20 cellular contexts compared by ENCODE assay signal in the genomic region with DNA sequence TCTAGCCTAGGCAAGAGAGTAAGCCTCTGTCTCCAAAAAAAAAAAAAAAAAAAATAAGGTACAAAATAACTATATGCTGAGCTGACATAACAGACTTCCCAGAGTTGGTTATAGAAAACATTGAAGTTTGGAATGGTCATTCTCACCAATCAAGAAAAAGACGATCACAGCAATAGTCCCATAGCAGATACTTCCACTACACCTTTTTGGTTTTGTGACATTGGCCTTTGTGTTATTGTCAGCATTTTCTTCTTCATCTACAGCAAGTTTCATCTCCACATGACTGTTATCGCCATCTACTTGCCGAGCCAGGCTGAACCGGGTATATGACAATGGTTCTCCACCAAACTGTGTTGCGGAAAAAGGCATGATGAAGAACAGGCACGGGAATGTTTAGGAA. TPM values are rescaled to one million over a fixed set of nuclear protein-coding genes. Genes with fewer than 3 reads are reported as not detected.
A peak's percentile ranks its signal among the peaks of the same experiment; 100 is the strongest.
DNase-seq lines count a peak whose midpoint lies in the region; ATAC-seq and TF ChIP-seq lines count a peak whose summit lies in the region.
"Had no signal": no experiment of that assay in that cellular context is flagged by ENCODE, and none has a peak within 500 bp of the region (broad histone marks: within the 10 kb centered on the region; RNA-seq: fewer than 3 reads in every experiment).

No MANE protein-coding gene starts in this region.

- WGBS in psoas muscle, 3 donors = 76 to 85% (median 77%) methylated on average over 6 of the region's 6 CpGs

- no peaks in the 10 kb centered on the region for H3K9me3 Mint-ChIP-seq in activated T-cell treated with anti-CD3 and anti-CD28 coated beads, Interleukin-2, amount 50 U/mL, for 72 hours
- H3K9me3 Mint-ChIP-seq in CD8-positive, alpha-beta memory T cell = no peaks in the 10 kb centered on the region
- no peaks in the 10 kb centered on the region for H3K9me3 Mint-ChIP-seq in activated CD4-positive, alpha-beta memory T cell treated with anti-CD3 and anti-CD28 coated beads for 36 hours
- no peaks in the 10 kb centered on the region for H3K9me3 Mint-ChIP-seq in progenitor cell of endocrine pancreas (ENCODE audit: low read depth)

- no peaks in the 10 kb centered on the region for H3K27me3 ChIP-seq in CD8-positive, alpha-beta memory T cell (ENCODE audit: insufficient read depth, low read length, poor library complexity, severe bottlenecking)
- no peaks in the 10 kb centered on the region for H3K27me3 ChIP-seq in psoas muscle (ENCODE audit: insufficient read depth in 3 of 3, low read length in 2 of 3)
- H3K27me3 ChIP-seq: BLaER1 treated with 17β-estradiol and CSF1 and Interleukin-3, amounts not matched to agents 10 nM and 100 nM; MG63 had no signal

- ATAC-seq in activated T-cell treated with anti-CD3 and anti-CD28 coated beads, Interleukin-2, amount 50 U/mL, for 72 hours (replicated peaks in 1 of 2) = no peak
- ATAC-seq in psoas muscle = no peak
- ATAC-seq in HG02981 (IDR thresholded peaks at IDR 0.05; ENCODE audit: unreplicated experiment) = no peak
- no peak for ATAC-seq in GM21576 (IDR thresholded peaks at IDR 0.05; ENCODE audit: unreplicated experiment)
- ATAC-seq: PC-3 had no signal

- H3K36me3 Mint-ChIP-seq in activated T-cell treated with anti-CD3 and anti-CD28 coated beads, Interleukin-2, amount 50 U/mL, for 72 hours (ENCODE audit: insufficient read depth in 2 of 2) = peaks cover 13 to 47% of the 10 kb centered on the region in 2 donors
- peaks cover 10 to 61% (median 19%) of the 10 kb centered on the region in 3 donors for H3K36me3 Mint-ChIP-seq in CD8-positive, alpha-beta memory T cell
- H3K36me3 Mint-ChIP-seq in activated CD4-positive, alpha-beta memory T cell treated with anti-CD3 and anti-CD28 coated beads for 36 hours = peaks cover 63% of the 10 kb centered on the region
- peaks cover 18% of the 10 kb centered on the region for H3K36me3 Mint-ChIP-seq in progenitor cell of endocrine pancreas (ENCODE audit: insufficient read depth)

- H3K36me3 ChIP-seq in CD8-positive, alpha-beta memory T cell (ENCODE audit: insufficient read depth, low read length) = peaks cover 40% of the 10 kb centered on the region
- H3K36me3 ChIP-seq in psoas muscle (ENCODE audit: insufficient read depth in 1 of 2, low read depth in 1 of 2) = peaks cover 6 to 74% of the 10 kb centered on the region in 2 donors

- H3K27ac ChIP-seq in CD8-positive, alpha-beta memory T cell (ENCODE audit: low read depth, low read length) = peak overlapping the region; percentile 38
- peak overlapping the region; percentile 5 for H3K27ac ChIP-seq in psoas muscle
- H3K27ac ChIP-seq: BLaER1 treated with 17β-estradiol and CSF1 and Interleukin-3, amounts not matched to agents 10 nM and 100 nM had no signal

- H3K27ac Mint-ChIP-seq in activated T-cell treated with anti-CD3 and anti-CD28 coated beads, Interleukin-2, amount 50 U/mL, for 72 hours = peak overlapping the region; percentile 48
- H3K27ac Mint-ChIP-seq in CD8-positive, alpha-beta memory T cell = peak overlapping the region in 5 of 8 donors; percentile 30 to 74 (median 59)
- peak overlapping the region; percentile 81 for H3K27ac Mint-ChIP-seq in activated CD4-positive, alpha-beta memory T cell treated with anti-CD3 and anti-CD28 coated beads for 36 hours
- no peak overlapping the region for H3K27ac Mint-ChIP-seq in progenitor cell of endocrine pancreas

- peaks cover 26% of the 10 kb centered on the region for H3K4me1 ChIP-seq in CD8-positive, alpha-beta memory T cell (ENCODE audit: insufficient read depth, low read length)
- H3K4me1 ChIP-seq in psoas muscle = peaks cover 22% of the 10 kb centered on the region

- no peak for TF ChIP-seq CTCF in psoas muscle (IDR thresholded peaks at IDR 0.05)
- no peak for TF ChIP-seq CTCF in progenitor cell of endocrine pancreas (IDR thresholded peaks at IDR 0.05; ENCODE audit: unreplicated experiment)

- peaks cover 57% of the 10 kb centered on the region for H3K4me1 Mint-ChIP-seq in activated T-cell treated with anti-CD3 and anti-CD28 coated beads, Interleukin-2, amount 50 U/mL, for 72 hours (ENCODE audit: low read depth)
- H3K4me1 Mint-ChIP-seq in CD8-positive, alpha-beta memory T cell = peaks cover 30 to 56% (median 44%) of the 10 kb centered on the region in 3 donors
- peaks cover 47% of the 10 kb centered on the region for H3K4me1 Mint-ChIP-seq in activated CD4-positive, alpha-beta memory T cell treated with anti-CD3 and anti-CD28 coated beads for 36 hours (ENCODE audit: low read depth)
- peaks cover 4% of the 10 kb centered on the region for H3K4me1 Mint-ChIP-seq in progenitor cell of endocrine pancreas (ENCODE audit: low read depth)

- intact Hi-C loops in activated CD4-positive, alpha-beta memory T cell treated with anti-CD3 and anti-CD28 coated beads for 36 hours (cut with micrococcal nuclease) = no loop called here
- intact Hi-C loops in psoas muscle (cut with DNase I) = no loop called here

- POLR2A ChIA-PET in CD8-positive, alpha-beta memory T cell (lab: Charles Lee) = interaction anchor here (0.6 kb wide), 1 partner anchor 198 kb away, joined by 3 read pairs; no protein-coding TSS in a partner anchor
- POLR2A ChIA-PET in activated CD4-positive, alpha-beta memory T cell treated with anti-CD3 and anti-CD28 coated beads for 36 hours (lab: Charles Lee) = no interaction called here

- no peaks in the 10 kb centered on the region for H3K9me3 ChIP-seq in CD8-positive, alpha-beta memory T cell (ENCODE audit: low read length)
- no peaks in the 10 kb centered on the region for H3K9me3 ChIP-seq in psoas muscle
- H3K9me3 ChIP-seq: BLaER1 treated with 17β-estradiol and CSF1 and Interleukin-3, amounts not matched to agents 10 nM and 100 nM; MG63 had no signal

- CTCF ChIA-PET in CD8-positive, alpha-beta memory T cell (lab: Charles Lee) = interaction anchor here (6.6 to 12.7 kb wide), 2 partner anchors 106 to 120 kb away, joined by 62 to 263 read pairs; no protein-coding TSS in a partner anchor
- CTCF ChIA-PET in activated CD4-positive, alpha-beta memory T cell treated with anti-CD3 and anti-CD28 coated beads for 36 hours (lab: Charles Lee) = interaction anchor here (1.1 to 10.5 kb wide), 2 partner anchors 10 to 120 kb away, joined by 3 to 292 read pairs; no protein-coding TSS in a partner anchor

- no peak overlapping the region for H3K4me3 Mint-ChIP-seq in activated T-cell treated with anti-CD3 and anti-CD28 coated beads, Interleukin-2, amount 50 U/mL, for 72 hours
- peak overlapping the region in 1 of 7 donors; percentile 22 for H3K4me3 Mint-ChIP-seq in CD8-positive, alpha-beta memory T cell
- H3K4me3 Mint-ChIP-seq in activated CD4-positive, alpha-beta memory T cell treated with anti-CD3 and anti-CD28 coated beads for 36 hours = no peak overlapping the region
- H3K4me3 Mint-ChIP-seq in progenitor cell of endocrine pancreas (ENCODE audit: low read depth) = no peak overlapping the region

- no peak for DNase-seq in activated T-cell treated with anti-CD3 and anti-CD28 coated beads, Interleukin-2, amount 50 U/mL, for 72 hours
- no peak for DNase-seq in activated T-cell treated with anti-CD3 and anti-CD28 coated beads, Interleukin-2, amount 50 U/mL, for 48 hours
- DNase-seq in CD8-positive, alpha-beta memory T cell = no peak
- no peak for DNase-seq in activated CD4-positive, alpha-beta memory T cell treated with anti-CD3 and anti-CD28 coated beads for 36 hours
- no peak for DNase-seq in psoas muscle
- DNase-seq in progenitor cell of endocrine pancreas (ENCODE audit: low spot score, unreplicated experiment) = no peak
- DNase-seq: DMS79 treated with DMSO at 0.1 percent for 48 hours, Karpas-422, MG63, NCI-H1048, NCI-H1436 treated with DMSO at 0.1 percent for 48 hours, NCI-H2029, NCI-H345, NCI-H524 treated with DMSO at 0.1 percent for 48 hours, PC-3, RPMI8226, SIG-M5 had no signal

- H3K27me3 Mint-ChIP-seq in activated T-cell treated with anti-CD3 and anti-CD28 coated beads, Interleukin-2, amount 50 U/mL, for 72 hours (ENCODE audit: low read depth) = no peaks in the 10 kb centered on the region
- peaks cover 0 to 1% of the 10 kb centered on the region in 2 donors for H3K27me3 Mint-ChIP-seq in CD8-positive, alpha-beta memory T cell
- H3K27me3 Mint-ChIP-seq in activated CD4-positive, alpha-beta memory T cell treated with anti-CD3 and anti-CD28 coated beads for 36 hours = no peaks in the 10 kb centered on the region
- no peaks in the 10 kb centered on the region for H3K27me3 Mint-ChIP-seq in progenitor cell of endocrine pancreas

- no peak overlapping the region for H3K4me3 ChIP-seq in CD8-positive, alpha-beta memory T cell (ENCODE audit: low read length)
- no peak overlapping the region for H3K4me3 ChIP-seq in psoas muscle
- H3K4me3 ChIP-seq: BLaER1 treated with 17β-estradiol and CSF1 and Interleukin-3, amounts not matched to agents 10 nM and 100 nM; MG63 had no signal

RNA-seq across cellular contexts. Expression of gene TFRC, which starts 6.9 kb away (rescaled TPM):
- 100 to 1,000 TPM; 164 to 174 TPM for total RNA-seq in activated T-cell treated with anti-CD3 and anti-CD28 coated beads, Interleukin-2, amount 50 U/mL, for 72 hours
- 100 to 1,000 TPM; 669 to 687 TPM for total RNA-seq in CD8-positive, alpha-beta memory T cell
- polyA plus RNA-seq in CD8-positive, alpha-beta memory T cell = 15.9 TPM
- total RNA-seq in activated CD4-positive, alpha-beta memory T cell treated with anti-CD3 and anti-CD28 coated beads for 36 hours = 100 to 1,000 TPM; 341 to 347 TPM
- 100 to 1,000 TPM in 1 of 4 donors, 10 to 100 TPM in 3; 36.2 to 101 (median 63.0) TPM for total RNA-seq in psoas muscle
- 100 to 1,000 TPM in 1 of 3 donors, 10 to 100 TPM in 2; 36.3 to 208 (median 95.8) TPM for polyA plus RNA-seq in psoas muscle
- 74.0 and 82.7 TPM in 2 replicates for total RNA-seq in progenitor cell of endocrine pancreas
